Comparison of ENCODE assay signal across 30 cellular contexts in the genomic region with DNA sequence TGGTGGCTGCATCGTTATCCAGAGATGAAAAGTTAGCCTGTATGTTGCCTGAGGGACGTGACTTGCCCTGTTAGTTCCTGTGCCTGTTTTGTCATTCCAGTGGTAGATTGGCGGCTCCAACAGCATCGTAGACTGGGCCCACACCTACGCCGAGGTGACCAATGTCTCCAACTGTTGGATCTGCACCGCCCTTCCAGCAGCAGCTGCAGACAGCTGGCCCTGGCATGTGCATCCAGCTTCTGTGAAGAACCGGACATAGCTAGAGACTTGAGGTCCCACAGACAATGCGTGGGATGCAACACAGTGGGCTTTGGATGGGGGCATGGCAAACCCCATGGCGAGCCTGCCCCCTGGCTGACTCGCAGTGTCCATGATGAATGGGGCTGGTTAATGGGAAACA.
"Had no signal": no experiment of that assay in that cellular context is flagged by ENCODE, and none has a peak within 500 bp of the region (broad histone marks: within the 10 kb centered on the region; RNA-seq: fewer than 3 reads in every experiment).

No MANE protein-coding gene starts in this region.

- H3K27ac Mint-ChIP-seq: activated CD4-positive, alpha-beta memory T cell treated with anti-CD3 and anti-CD28 coated beads, Interleukin-2, amount 10 ng/mL, durations not matched to agents 7 days and 5 days; activated CD8-positive, alpha-beta memory T cell treated with anti-CD3 and anti-CD28 coated beads, Interleukin-2, amount 10 ng/mL, durations not matched to agents 7 days and 5 days; activated naive CD4-positive, alpha-beta T cell treated with anti-CD3 and anti-CD28 coated beads, Interleukin-2, amount 10 ng/mL, durations not matched to agents 7 days and 5 days; activated naive CD8-positive, alpha-beta T cell; activated naive CD8-positive, alpha-beta T cell treated with anti-CD3 and anti-CD28 coated beads, Interleukin-2, amount 50 U/mL, for 24 hours had no signal

- H3K36me3 Mint-ChIP-seq: activated CD8-positive, alpha-beta memory T cell treated with anti-CD3 and anti-CD28 coated beads, Interleukin-2, amount 10 ng/mL, durations not matched to agents 7 days and 5 days; activated naive CD4-positive, alpha-beta T cell treated with anti-CD3 and anti-CD28 coated beads, Interleukin-2, amount 10 ng/mL, durations not matched to agents 7 days and 5 days; activated naive CD8-positive, alpha-beta T cell; brain had no signal

- H3K4me3 Mint-ChIP-seq: activated CD4-positive, alpha-beta memory T cell treated with anti-CD3 and anti-CD28 coated beads, Interleukin-2, amount 10 ng/mL, durations not matched to agents 7 days and 5 days; activated CD8-positive, alpha-beta memory T cell treated with anti-CD3 and anti-CD28 coated beads, Interleukin-2, amount 10 ng/mL, durations not matched to agents 7 days and 5 days; activated naive CD4-positive, alpha-beta T cell treated with anti-CD3 and anti-CD28 coated beads, Interleukin-2, amount 10 ng/mL, durations not matched to agents 7 days and 5 days; activated naive CD8-positive, alpha-beta T cell; activated naive CD8-positive, alpha-beta T cell treated with anti-CD3 and anti-CD28 coated beads, Interleukin-2, amount 50 U/mL, for 24 hours; brain had no signal

- H3K36me3 ChIP-seq: MG63, SJCRH30, WERI-Rb-1 had no signal

- H3K4me2 ChIP-seq: PC-9 had no signal

- H3K27me3 Mint-ChIP-seq: activated naive CD8-positive, alpha-beta T cell; activated naive CD8-positive, alpha-beta T cell treated with anti-CD3 and anti-CD28 coated beads, Interleukin-2, amount 50 U/mL, for 24 hours; brain had no signal

- DNase-seq: activated CD4-positive, alpha-beta memory T cell treated with anti-CD3 and anti-CD28 coated beads, Interleukin-2, amount 10 ng/mL, durations not matched to agents 7 days and 5 days; activated CD4-positive, alpha-beta T cell treated with anti-CD3 and anti-CD28 coated beads for 1 hour; activated CD4-positive, alpha-beta T cell treated with anti-CD3 and anti-CD28 coated beads for 48 hours; activated CD4-positive, CD25-positive, alpha-beta regulatory T cell; activated CD8-positive, alpha-beta memory T cell treated with anti-CD3 and anti-CD28 coated beads for 24 hours; activated CD8-positive, alpha-beta memory T cell treated with anti-CD3 and anti-CD28 coated beads, Interleukin-2, amount 10 ng/mL, durations not matched to agents 7 days and 5 days; activated CD8-positive, alpha-beta memory T cell treated with anti-CD3 and anti-CD28 coated beads, Interleukin-2, amount 50 U/mL, for 48 hours; activated effector memory CD4-positive, alpha-beta T cell treated with Interleukin-2 at 50 U/mL for 16 hours; activated naive CD4-positive, alpha-beta T cell treated with anti-CD3 and anti-CD28 coated beads, Interleukin-2, amount 10 ng/mL, durations not matched to agents 7 days and 5 days; activated naive CD8-positive, alpha-beta T cell treated with anti-CD3 and anti-CD28 coated beads, Interleukin-2, amount 50 U/mL, for 24 hours; activated T-cell treated with anti-CD3 and anti-CD28 coated beads, Interleukin-2, amount 50 U/mL, for 48 hours; anterior cingulate cortex; Kasumi-1; KG1; MG63; NCI-H1048; NCI-H1105 treated with DMSO at 0.1 percent for 48 hours; NCI-H1436; NCI-H1694; NCI-H2081 treated with DMSO at 0.1 percent for 48 hours; NCI-H510A; NK-92 treated with Interleukin-12 subunit alpha and Interleukin-12 subunit beta, amount 100 ng/mL, for 24 hours; T1000 had no signal

- H2AFZ ChIP-seq: PC-9 had no signal

- H3K9me3 Mint-ChIP-seq: activated CD4-positive, alpha-beta memory T cell treated with anti-CD3 and anti-CD28 coated beads, Interleukin-2, amount 10 ng/mL, durations not matched to agents 7 days and 5 days; activated naive CD4-positive, alpha-beta T cell treated with anti-CD3 and anti-CD28 coated beads, Interleukin-2, amount 10 ng/mL, durations not matched to agents 7 days and 5 days; activated naive CD8-positive, alpha-beta T cell treated with anti-CD3 and anti-CD28 coated beads, Interleukin-2, amount 50 U/mL, for 24 hours; brain had no signal

- H3K27me3 ChIP-seq: MG63, SJCRH30 had no signal

- H3K4me3 ChIP-seq: MG63, PC-9, SJCRH30, SK-N-MC had no signal

- H3K27ac ChIP-seq: PC-9, RWPE1, SJCRH30, SK-N-MC, WERI-Rb-1 had no signal

- H3K9me3 ChIP-seq: MG63, SJCRH30 had no signal

- ATAC-seq: activated CD8-positive, alpha-beta memory T cell treated with anti-CD3 and anti-CD28 coated beads, Interleukin-2, amount 10 ng/mL, durations not matched to agents 7 days and 5 days; activated naive CD8-positive, alpha-beta T cell treated with anti-CD3 and anti-CD28 coated beads, Interleukin-2, amount 50 U/mL, for 24 hours had no signal
